Comparison of ENCODE assay signal across 28 cellular contexts in genomic region chr17:8976638-8977037, GRCh38. TPM values are rescaled to one million over a fixed set of nuclear protein-coding genes. Genes with fewer than 3 reads are reported as not detected.
DNase-seq lines count a peak whose midpoint lies in the region; ATAC-seq and TF ChIP-seq lines count a peak whose summit lies in the region.
"Had no signal": no experiment of that assay in that cellular context is flagged by ENCODE, and none has a peak within 500 bp of the region (broad histone marks: within the 10 kb centered on the region; RNA-seq: fewer than 3 reads in every experiment).

No MANE protein-coding gene starts in this region.

- DNase-seq in GM10266 (ENCODE audit: extremely low spot score): peak; percentile 62
- peak; percentile 52 for DNase-seq in GM20000 (ENCODE audit: low spot score)
- DNase-seq in NCI-H146 (lab: John Stamatoyannopoulos, UW): peak; percentile 46
- DNase-seq in SK-MEL-5 (ENCODE audit: low read depth, low spot score): peak; percentile 25
- DNase-seq in DMS79 (lab: John Stamatoyannopoulos, UW): no peak
- DNase-seq: activated CD4-positive, alpha-beta T cell treated with anti-CD3 and anti-CD28 coated beads for 4 hours; activated CD8-positive, alpha-beta T cell treated with anti-CD3 and anti-CD28 coated beads, Interleukin-2, amount 10 ng/mL, durations not matched to agents 7 days and 5 days; activated naive CD4-positive, alpha-beta T cell treated with anti-CD3 and anti-CD28 coated beads, Interleukin-2, amount 50 U/mL, for 16 hours; body of pancreas; DMS53; foreskin fibroblast; left lung; mesendoderm; NCI-H524; pancreas; RPMI8226; stimulated activated CD4-positive, alpha-beta T cell treated with anti-CD3 and anti-CD28 coated beads, Interleukin-1b, Interleukin-23, amount 100 ng/mL, for 48 hours; stimulated activated naive CD8-positive, alpha-beta T cell treated with anti-CD3 and anti-CD28 coated beads, Interleukin-15, amount 100 ng/mL, for 72 hours; T-cell; WERI-Rb-1 had no signal

- no peak for ATAC-seq in HG03378 (IDR thresholded peaks at IDR 0.05; ENCODE audit: unreplicated experiment)
- ATAC-seq in HG02938 (IDR thresholded peaks at IDR 0.05; ENCODE audit: unreplicated experiment): no peak
- ATAC-seq: activated CD8-positive, alpha-beta T cell treated with anti-CD3 and anti-CD28 coated beads, Interleukin-2, amount 10 ng/mL, durations not matched to agents 7 days and 5 days; body of pancreas; esophagus mucosa; left lung; pancreas; stimulated activated naive CD8-positive, alpha-beta T cell treated with anti-CD3 and anti-CD28 coated beads, Interleukin-15, amount 100 ng/mL, for 72 hours; T-cell had no signal

- TF ChIP-seq CTCF in GM10266 (IDR thresholded peaks at IDR 0.05; ENCODE audit: control insufficient read depth, insufficient read depth, low read depth, missing control alignments): no peak
- no peak for TF ChIP-seq CTCF in GM20000 (IDR thresholded peaks at IDR 0.05; ENCODE audit: extremely low read depth, missing control alignments)

- in situ Hi-C loops in SK-MEL-5 (cut with HindIII; ENCODE audit: low pct_unique_long_range_greater_than_20kb, low sequenced_read_pairs): no loop called here

RNA-seq across cellular contexts. Expression of gene PIK3R5, which starts 11.1 kb away (rescaled TPM):
- total RNA-seq in SK-MEL-5 (2014; rRNA removed; shearing (Covaris generic)): 0.82 and 2.3 TPM in 2 replicates
- polyA plus RNA-seq in SK-MEL-5 (2015; cell fraction: cytosol; rRNA removed): 1.4 and 2.0 TPM in 2 replicates
- 1.5 and 4.1 TPM in 2 replicates for polyA plus RNA-seq in SK-MEL-5 (2015; cell fraction: nucleus; rRNA removed)
- total RNA-seq: dermis microvascular lymphatic vessel endothelial cell, HT-29 had no signal
- polyA plus RNA-seq: neural cell had no signal

RNA-seq across cellular contexts. Expression of gene NTN1, which starts 44.7 kb away (rescaled TPM):
- 5.9 and 7.0 TPM in 2 replicates for total RNA-seq in SK-MEL-5 (2014; rRNA removed; shearing (Covaris generic))
- 17.2 and 19.4 TPM in 2 replicates for polyA plus RNA-seq in SK-MEL-5 (2015; cell fraction: cytosol; rRNA removed)
- 4.1 and 5.7 TPM in 2 replicates for polyA plus RNA-seq in SK-MEL-5 (2015; cell fraction: nucleus; rRNA removed)
- total RNA-seq: activated CD8-positive, alpha-beta T cell treated with anti-CD3 and anti-CD28 coated beads, Interleukin-2, amount 10 ng/mL, durations not matched to agents 7 days and 5 days; G401 had no signal
- polyA plus RNA-seq: IgD-negative memory B cell had no signal
